9 cellular contexts compared by ENCODE assay signal in genomic region chr3:179967622-179968021, GRCh38.
DNase-seq lines count a peak whose midpoint lies in the region; ATAC-seq and TF ChIP-seq lines count a peak whose summit lies in the region.
"Had no signal": no experiment of that assay in that cellular context is flagged by ENCODE, and none has a peak within 500 bp of the region (broad histone marks: within the 10 kb centered on the region; RNA-seq: fewer than 3 reads in every experiment).

No MANE protein-coding gene starts in this region.

- TF ChIP-seq POLR2A in body of pancreas (IDR thresholded peaks at IDR 0.05): no peak

- no peak overlapping the region for H3K27ac ChIP-seq in body of pancreas

- 72 to 80% methylated on average over 4 of the region's 4 CpGs for WGBS in body of pancreas, 2 donors

- no peaks in the 10 kb centered on the region for H3K27me3 ChIP-seq in body of pancreas

- no peaks in the 10 kb centered on the region for H3K36me3 ChIP-seq in body of pancreas (replicated peaks in 1 of 2; ENCODE audit: insufficient read depth in 1 of 2, low read depth in 2 of 2)

- TF ChIP-seq CTCF in body of pancreas (IDR thresholded peaks at IDR 0.05): no peak

- peaks cover 21% of the 10 kb centered on the region for H3K4me1 ChIP-seq in body of pancreas

- intact Hi-C loops in body of pancreas (cut with DNase I): no loop called here

- no peaks in the 10 kb centered on the region for H3K9me3 ChIP-seq in body of pancreas

- ATAC-seq in GM18520 (IDR thresholded peaks at IDR 0.05; ENCODE audit: unreplicated experiment): peak; percentile 60
- ATAC-seq in GM21515 (IDR thresholded peaks at IDR 0.05; ENCODE audit: unreplicated experiment): peak; percentile 81
- ATAC-seq in HG03139 (IDR thresholded peaks at IDR 0.05; ENCODE audit: unreplicated experiment): peak; percentile 86
- ATAC-seq in body of pancreas: no peak
- ATAC-seq in GM18519 (IDR thresholded peaks at IDR 0.05; ENCODE audit: low FRiP score, unreplicated experiment): no peak
- ATAC-seq: K562 had no signal

- no peak overlapping the region for H3K4me3 ChIP-seq in body of pancreas
- H3K4me3 ChIP-seq: K562 had no signal

- peak; percentile 89 for DNase-seq in amniotic epithelial cell (ENCODE audit: low read depth)
- DNase-seq in body of pancreas: no peak
- DNase-seq in NCI-H1694 treated with DMSO at 0.1 percent for 48 hours (lab: John Stamatoyannopoulos, UW): no peak
- no peak for DNase-seq in ureter (ENCODE audit: low spot score)

Comparison
In these comparisons a context has a peak if more than half of its experiments do, and no peak if none do; other contexts are left out.
1. ATAC-seq: peak in GM18520 (single experiment), GM21515 (single experiment) and HG03139 (single experiment); none in body of pancreas (single experiment) and GM18519 (single experiment).